8 cellular contexts compared by ENCODE assay signal in the genomic region with DNA sequence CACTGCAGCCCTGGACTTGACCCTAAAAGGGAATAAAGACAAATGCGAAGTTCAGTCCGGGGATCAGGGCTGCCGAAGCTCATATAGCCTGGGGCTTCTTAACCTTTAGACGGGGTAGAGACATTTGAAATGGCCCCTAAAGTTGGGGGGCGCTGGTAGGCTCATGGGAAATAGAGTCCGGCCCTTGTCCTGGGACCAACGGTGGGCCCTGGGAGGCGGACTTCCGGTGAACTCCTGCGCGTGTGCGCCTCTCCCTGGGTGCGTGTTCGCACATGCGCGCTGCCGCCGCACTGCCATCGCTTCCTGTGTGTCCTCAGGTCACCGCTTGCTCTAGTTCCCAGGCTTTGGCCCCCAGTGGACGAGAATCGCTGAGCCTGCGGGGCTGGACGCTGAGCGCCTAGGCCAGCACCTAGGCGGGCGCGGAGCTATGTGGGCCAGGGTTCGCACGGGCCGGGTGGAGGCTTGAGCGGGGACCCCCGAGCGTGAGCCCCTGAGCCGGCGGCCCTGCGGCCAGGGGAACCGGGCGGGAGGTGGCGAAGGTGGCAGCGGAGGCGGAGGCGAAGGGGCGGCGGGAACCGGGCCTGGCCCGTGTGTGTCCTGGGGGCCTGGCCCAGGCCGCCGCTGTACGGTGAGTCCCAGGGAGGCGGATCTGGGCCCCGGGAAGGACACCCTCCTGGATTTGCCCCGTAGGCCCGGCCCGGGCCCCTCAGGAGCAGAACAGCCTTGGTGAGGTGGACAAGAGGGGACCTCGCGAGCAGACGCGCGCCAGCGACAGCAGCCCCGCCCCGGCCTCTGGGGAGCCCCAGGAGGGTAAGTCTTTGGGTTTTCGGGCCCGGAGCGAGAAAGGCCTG. TPM values are rescaled to one million over a fixed set of nuclear protein-coding genes. Genes with fewer than 3 reads are reported as not detected.
DNase-seq lines count a peak whose midpoint lies in the region; ATAC-seq and TF ChIP-seq lines count a peak whose summit lies in the region.

No MANE protein-coding gene starts in this region.

- ATAC-seq in GM19043 (IDR thresholded peaks at IDR 0.05; ENCODE audit: low read depth, unreplicated experiment) (peak; percentile 88), HG03354 (IDR thresholded peaks at IDR 0.05; ENCODE audit: poor library complexity, severe bottlenecking, unreplicated experiment) (peak; percentile 89), left colon (peak; percentile 100)

- no peak for TF ChIP-seq CTCF in colonic mucosa (IDR thresholded peaks at IDR 0.05)

- no peaks in the 10 kb centered on the region for H3K36me3 ChIP-seq in colonic mucosa

- H3K4me1 ChIP-seq in colonic mucosa: peaks cover 3% of the 10 kb centered on the region

- no peaks in the 10 kb centered on the region for H3K27me3 ChIP-seq in colonic mucosa

- no peaks in the 10 kb centered on the region for H3K9me3 ChIP-seq in colonic mucosa

- peak overlapping the region; percentile 97 for H3K4me3 ChIP-seq in colonic mucosa

- DNase-seq in AML-193 (lab: John Stamatoyannopoulos, UW) (peak; percentile 79 to 82), NCI-H510A treated with DMSO at 0.1 percent for 48 hours (lab: John Stamatoyannopoulos, UW) (peak; percentile 64), colonic mucosa (peak; percentile 93), left colon (peak; percentile 93 to 94)
- DNase-seq in activated CD4-positive, alpha-beta T cell treated with anti-CD3 and anti-CD28 coated beads for 4 hours: peak; percentile 73 to 77
- peak; percentile 71 to 77 for DNase-seq in stimulated activated CD4-positive, alpha-beta T cell treated with anti-CD3 and anti-CD28 coated beads, Interleukin-1b, Interleukin-23, amount 100 ng/mL, for 4 hours (ENCODE audit: low read depth in 2 of 2)

- H3K27ac ChIP-seq in colonic mucosa: peak overlapping the region; percentile 78

- peak overlapping the region; percentile 57 to 90 for H3K9ac ChIP-seq in colonic mucosa (ENCODE audit: low read depth in 2 of 2, low read length in 2 of 2)

- intact Hi-C loops in colonic mucosa (cut with DNase I): no loop called here
- intact Hi-C loops in left colon (cut with DNase I, micrococcal nuclease): no loop called here

RNA-seq across cellular contexts. Expression of a gene that starts 23.0 kb away (rescaled TPM):
- total RNA-seq in colonic mucosa (10 to 100 TPM; 20.9 to 22.0 TPM), left colon (10 to 100 TPM; 19.7 to 21.8 TPM)

RNA-seq across cellular contexts. Expression of a gene that starts 24.2 kb away (rescaled TPM):
- total RNA-seq in colonic mucosa: under 1 TPM in 1 of 2 donors, not detected in 1; 0.42 TPM
- under 1 TPM in 1 of 2 donors, not detected in 1; 0.39 TPM for total RNA-seq in left colon

Comparison
In these comparisons a context has a peak if more than half of its experiments do, and no peak if none do; other contexts are left out.
1. Peak in every context shown above with its lines: DNase-seq, ATAC-seq, H3K4me3 ChIP-seq and H3K27ac ChIP-seq.